Comparison of ENCODE assay signal across 9 cellular contexts in the genomic region with DNA sequence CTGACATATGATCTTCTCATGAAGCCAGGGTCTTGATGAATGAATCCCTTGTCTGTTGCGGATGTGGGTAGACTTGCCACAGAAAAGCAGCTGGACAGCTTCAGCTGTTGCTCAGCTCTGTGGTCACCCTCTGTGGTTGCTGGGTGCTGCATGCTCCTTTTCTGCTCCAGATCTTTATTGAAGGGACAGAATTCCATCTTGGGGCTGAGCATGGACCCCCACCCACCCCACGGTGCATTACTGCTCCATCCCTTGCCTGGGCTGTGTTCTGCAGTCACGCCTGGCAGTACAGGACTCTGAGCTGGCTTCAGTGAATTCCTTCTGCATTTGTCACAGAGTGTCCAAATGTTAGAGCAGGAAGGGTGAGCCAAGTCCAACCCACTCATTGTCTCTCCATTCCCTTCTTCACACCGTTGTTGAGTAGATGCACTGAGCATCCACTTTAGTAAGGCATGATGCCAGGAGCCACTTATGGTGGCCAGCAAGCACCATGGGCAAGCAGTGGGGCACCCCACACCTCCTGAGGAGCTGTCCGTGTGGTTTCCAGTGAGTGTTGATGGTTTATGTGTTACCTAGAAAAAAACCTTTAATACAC. TPM values are rescaled to one million over a fixed set of nuclear protein-coding genes. Genes with fewer than 3 reads are reported as not detected.
DNase-seq lines count a peak whose midpoint lies in the region; ATAC-seq and TF ChIP-seq lines count a peak whose summit lies in the region.
"Had no signal": no experiment of that assay in that cellular context is flagged by ENCODE, and none has a peak within 500 bp of the region (broad histone marks: within the 10 kb centered on the region; RNA-seq: fewer than 3 reads in every experiment).

No MANE protein-coding gene starts in this region.

- TF ChIP-seq POLR2A in spleen (IDR thresholded peaks at IDR 0.05) = no peak

- peak overlapping the region; percentile 69 for H3K4me2 ChIP-seq in PC-3 (ENCODE audit: low read length)

- CTCF ChIA-PET in PC-3 (lab: Charles Lee) = interaction anchor here (1.0 to 1.2 kb wide), 2 partner anchors 9 to 105 kb away, joined by 3 to 5 read pairs; no protein-coding TSS in a partner anchor

- H3K79me2 ChIP-seq in PC-3 (ENCODE audit: low read length) = no peaks in the 10 kb centered on the region

- H3K4me1 ChIP-seq in PC-3 (ENCODE audit: insufficient read depth, low read length) (peaks cover 46% of the 10 kb centered on the region), spleen (peaks cover 0 to 27% (median 10%) of the 10 kb centered on the region in 6 donors)

- WGBS in spleen, 5 donors = 60 to 69% (median 63%) methylated on average over 5 of the region's 5 CpGs

- no peaks in the 10 kb centered on the region for H4K20me1 ChIP-seq in PC-3 (ENCODE audit: low read length)

- peak overlapping the region; percentile 4; the same call in 1 of the 2 replicates for H3K4me3 ChIP-seq in PC-3 (ENCODE audit: low read length)
- no peak overlapping the region for H3K4me3 ChIP-seq in fibroblast of mammary gland (ENCODE audit: control insufficient read depth, low read depth, low read length)
- no peak overlapping the region for H3K4me3 ChIP-seq in spleen

- no peaks in the 10 kb centered on the region for H3K9me2 ChIP-seq in PC-3 (replicated peaks; ENCODE audit: low read length)

- BruUV-seq in PC-3 (replicated peaks; lab: Mats Ljungman, UMichigan) = no TSS peak

- intact Hi-C loops in PC-3 (cut with micrococcal nuclease) (loop anchor here (1.0 kb wide), 1 partner anchor 10 kb away; no protein-coding TSS in a partner anchor), spleen (cut with DNase I; ENCODE audit: low total_unique reads) (loop anchor here (5.0 kb wide), 1 partner anchor 102 kb away; no protein-coding TSS in a partner anchor)

- peak; percentile 29 for ATAC-seq in GM21786 (IDR thresholded peaks at IDR 0.05; ENCODE audit: unreplicated experiment)
- peak; percentile 96 for ATAC-seq in PC-3

- TF ChIP-seq CTCF in PC-3 (conservative IDR thresholded peaks at IDR 0.05; ENCODE audit: low read depth, low read length) (no peak), fibroblast of mammary gland (conservative IDR thresholded peaks at IDR 0.05; ENCODE audit: control insufficient read depth, insufficient read depth, low read depth, low read length) (no peak), spleen (IDR thresholded peaks at IDR 0.05 in 8 of 11, conservative IDR thresholded peaks at IDR 0.05 in 3 of 11) (no peak)

- H3K9me3 ChIP-seq in PC-3 (ENCODE audit: low read length) (no peaks in the 10 kb centered on the region), spleen (no peaks in the 10 kb centered on the region)

- H3K9ac ChIP-seq in PC-3 (ENCODE audit: low read length) = peak overlapping the region; percentile 1; the same call in 1 of the 2 replicates

- no peaks in the 10 kb centered on the region for H3K27me3 ChIP-seq in PC-3 (ENCODE audit: low read length)
- peaks cover 0 to 4% (median 0%) of the 10 kb centered on the region in 7 donors for H3K27me3 ChIP-seq in spleen (replicated peaks in 1 of 7)

- 0 out of 2 replicates have a peak overlapping the region, but pooled peaks have one; percentile 8 for H2AFZ ChIP-seq in PC-3 (ENCODE audit: low read length)

- POLR2A ChIA-PET in PC-3 (lab: Charles Lee; ENCODE audit: unreplicated experiment) = interaction anchor here (0.6 kb wide), 2 partner anchors 9 to 139 kb away, joined by 3 to 4 read pairs; no protein-coding TSS in a partner anchor

- DNase-seq in PC-3 (peak; percentile 92), fibroblast of mammary gland (ENCODE audit: low read depth) (peak; percentile 94), renal cortical epithelial cell (ENCODE audit: low read depth) (peak; percentile 97), C1 segment of cervical spinal cord (lab: John Stamatoyannopoulos, UW) (no peak), spleen (no peak)
- DNase-seq in stimulated activated CD4-positive, alpha-beta T cell treated with anti-CD3 and anti-CD28 coated beads, Interleukin-15, amount 100 ng/mL, for 24 hours = no peak
- no peak for DNase-seq in activated CD4-positive, CD25-positive, alpha-beta regulatory T cell treated with anti-CD3 and anti-CD28 coated beads, Interleukin-2, amount 50 U/mL, for 72 hours
- DNase-seq: glutamatergic neuron had no signal

- H3K27ac ChIP-seq in PC-3 (ENCODE audit: low read length) (peak overlapping the region; percentile 56), spleen (no peak overlapping the region)

- no peaks in the 10 kb centered on the region for H3F3A ChIP-seq in PC-3 (ENCODE audit: low read length, unreplicated experiment)

- H3K36me3 ChIP-seq in PC-3 (ENCODE audit: low read depth, low read length) = no peaks in the 10 kb centered on the region; the same call in 1 of the 2 replicates
- H3K36me3 ChIP-seq in spleen = no peaks in the 10 kb centered on the region

RNA-seq across cellular contexts. Expression of a gene that starts 14.5 kb away (rescaled TPM):
- total RNA-seq in PC-3 (2014; rRNA removed) = 7.2 and 7.3 TPM in 2 replicates
- 259 and 383 TPM in 2 replicates for total RNA-seq in renal cortical epithelial cell
- total RNA-seq in spleen = not detected
- polyA plus RNA-seq in spleen = under 1 TPM in 1 of 3 donors, not detected in 2; 0.02 TPM

Comparison
In these comparisons a context has a peak if more than half of its experiments do, and no peak if none do; other contexts are left out.
1. DNase-seq: peak in PC-3 (single experiment), fibroblast of mammary gland (single experiment) and renal cortical epithelial cell (single experiment); none in stimulated activated CD4-positive, alpha-beta T cell treated with anti-CD3 and anti-CD28 coated beads, Interleukin-15, amount 100 ng/mL, for 24 hours (single experiment), activated CD4-positive, CD25-positive, alpha-beta regulatory T cell treated with anti-CD3 and anti-CD28 coated beads, Interleukin-2, amount 50 U/mL, for 72 hours (single experiment), C1 segment of cervical spinal cord (0 of 14) and spleen (single experiment).
2. RNA of a gene that starts 14.5 kb away (total RNA-seq): 259 to 383 TPM in renal cortical epithelial cell; 7.2 to 7.3 TPM in PC-3 and not detected in spleen; every median in the first group is over 10 times any median in the second.